In genomic region chr11:19242184-19242932, GRCh38 we compare ENCODE assay signal across 8 cellular contexts. TPM values are rescaled to one million over a fixed set of nuclear protein-coding genes. Genes with fewer than 3 reads are reported as not detected.
DNase-seq lines count a peak whose midpoint lies in the region; ATAC-seq and TF ChIP-seq lines count a peak whose summit lies in the region.

No MANE protein-coding gene starts in this region.

- TF ChIP-seq CTCF in CD4-positive, alpha-beta T cell (IDR thresholded peaks at IDR 0.05), result no peak
- TF ChIP-seq CTCF in NB4 (IDR thresholded peaks at IDR 0.05; ENCODE audit: low read depth, low read length) (no peak), nephron progenitor cell (IDR thresholded peaks at IDR 0.05) (no peak)

- peak overlapping the region; percentile 94 for H3K4me3 Mint-ChIP-seq in CD4-positive, alpha-beta T cell
- peak overlapping the region; percentile 91 for H3K4me3 Mint-ChIP-seq in nephron progenitor cell

- H3K27ac ChIP-seq in CD4-positive, alpha-beta T cell (ENCODE audit: low read depth, low read length), result no peak overlapping the region
- no peak overlapping the region for H3K27ac ChIP-seq in ectodermal cell (ENCODE audit: insufficient read depth, low read depth, low read length, poor library complexity, severe bottlenecking)

- TF ChIP-seq POLR2A in NB4 (IDR thresholded peaks at IDR 0.05; ENCODE audit: extremely low read depth, insufficient read length), result no peak

- peaks cover 3% of the 10 kb centered on the region for H3K4me1 ChIP-seq in ectodermal cell (ENCODE audit: control insufficient read depth, insufficient read depth, low read length)

- intact Hi-C loops in CD4-positive, alpha-beta T cell (cut with DNase I, micrococcal nuclease), result loop anchor here in 1 of 2 experiments (5.0 kb wide), 1 partner anchor 470 kb away; the partner anchor contains the start of gene NAV2

- POLR2A ChIA-PET in CD4-positive, alpha-beta T cell (lab: Charles Lee), result no interaction called here

- peaks cover 6% of the 10 kb centered on the region for H3K36me3 Mint-ChIP-seq in CD4-positive, alpha-beta T cell (ENCODE audit: low read depth)
- H3K36me3 Mint-ChIP-seq in nephron progenitor cell (ENCODE audit: low read depth), result no peaks in the 10 kb centered on the region

- peaks cover 55% of the 10 kb centered on the region for H3K27me3 ChIP-seq in CD4-positive, alpha-beta T cell (ENCODE audit: control insufficient read depth, insufficient read depth, low read length)
- peaks cover 34% of the 10 kb centered on the region for H3K27me3 ChIP-seq in ectodermal cell (ENCODE audit: control insufficient read depth, insufficient read depth, low read length, poor library complexity, severe bottlenecking)

- H3K9me3 ChIP-seq in CD4-positive, alpha-beta T cell (ENCODE audit: control insufficient read depth, low read length), result no peaks in the 10 kb centered on the region
- H3K9me3 ChIP-seq in ectodermal cell (ENCODE audit: control insufficient read depth, low read length), result no peaks in the 10 kb centered on the region

- no peak for DNase-seq in CD4-positive, alpha-beta T cell
- DNase-seq in NB4 (ENCODE audit: low read depth) (peak; percentile 27), nephron progenitor cell (peak; percentile 42), DMS114 treated with DMSO at 0.1 percent for 48 hours (lab: John Stamatoyannopoulos, UW; ENCODE audit: unreplicated experiment) (no peak), NCI-H524 treated with DMSO at 0.1 percent for 48 hours (lab: John Stamatoyannopoulos, UW) (no peak), NCI-H526 treated with DMSO at 0.1 percent for 48 hours (lab: John Stamatoyannopoulos, UW) (no peak)

- WGBS in ectodermal cell, 2 experiments, result 6 to 7% methylated on average over 55 of the region's 55 CpGs

- peaks cover 23% of the 10 kb centered on the region for H3K4me1 Mint-ChIP-seq in CD4-positive, alpha-beta T cell (ENCODE audit: low read depth)
- H3K4me1 Mint-ChIP-seq in nephron progenitor cell, result peaks cover 27% of the 10 kb centered on the region

- H3K9me3 Mint-ChIP-seq in CD4-positive, alpha-beta T cell, result no peaks in the 10 kb centered on the region
- H3K9me3 Mint-ChIP-seq in nephron progenitor cell, result peaks cover 7% of the 10 kb centered on the region

- H3K27me3 Mint-ChIP-seq in CD4-positive, alpha-beta T cell, result peaks cover 68% of the 10 kb centered on the region
- H3K27me3 Mint-ChIP-seq in nephron progenitor cell (ENCODE audit: low read depth, poor library complexity), result peaks cover 40% of the 10 kb centered on the region

- ATAC-seq in CD4-positive, alpha-beta T cell (ENCODE audit: poor library complexity), result no peak
- ATAC-seq in GM21737 (IDR thresholded peaks at IDR 0.05; ENCODE audit: unreplicated experiment), result no peak

- CTCF ChIA-PET in CD4-positive, alpha-beta T cell (lab: Charles Lee), result no interaction called here

- H3K27ac Mint-ChIP-seq in CD4-positive, alpha-beta T cell, result peak overlapping the region; percentile 59
- no peak overlapping the region for H3K27ac Mint-ChIP-seq in nephron progenitor cell

- H3K4me3 ChIP-seq in NB4 (ENCODE audit: low read depth, low read length) (peak overlapping the region; percentile 59), ectodermal cell (ENCODE audit: insufficient read depth, low read depth, low read length) (peak overlapping the region; percentile 72)

- H3K36me3 ChIP-seq in ectodermal cell (ENCODE audit: control insufficient read depth, insufficient read depth, low read length), result peaks cover under 1% of the 10 kb centered on the region

RNA-seq across cellular contexts. Expression of gene E2F8, which starts 1.6 kb away (rescaled TPM):
- not detected for total RNA-seq in CD4-positive, alpha-beta T cell
- 8.9 TPM for polyA plus RNA-seq in ectodermal cell (2013, experiment 1 of 4)
- polyA plus RNA-seq in ectodermal cell (2013, experiment 2 of 4), result 9.2 TPM
- polyA plus RNA-seq in ectodermal cell (2013, experiment 3 of 4), result 6.9 TPM
- polyA plus RNA-seq in ectodermal cell (2013, experiment 4 of 4), result 6.4 TPM

RNA-seq across cellular contexts. Expression of gene CSRP3, which starts 40.6 kb away (rescaled TPM):
- total RNA-seq in CD4-positive, alpha-beta T cell, result not detected
- polyA plus RNA-seq in ectodermal cell (2013, experiment 1 of 4), result not detected
- polyA plus RNA-seq in ectodermal cell (2013, experiment 2 of 4), result not detected
- polyA plus RNA-seq in ectodermal cell (2013, experiment 3 of 4), result not detected
- not detected for polyA plus RNA-seq in ectodermal cell (2013, experiment 4 of 4)

Comparison
In these comparisons a context has a peak if more than half of its experiments do, and no peak if none do; other contexts are left out.
1. DNase-seq: peak in NB4 (single experiment) and nephron progenitor cell (single experiment); none in CD4-positive, alpha-beta T cell (0 of 10), DMS114 treated with DMSO at 0.1 percent for 48 hours (single experiment), NCI-H524 treated with DMSO at 0.1 percent for 48 hours (single experiment) and NCI-H526 treated with DMSO at 0.1 percent for 48 hours (single experiment).